In genomic region chr13:80436571-80437169, GRCh38 we compare ENCODE assay signal across 1 cellular context.
TF ChIP-seq lines count a peak whose summit lies in the region.

No MANE protein-coding gene starts in this region.

TF ChIP-seq in GM23338, 12 proteins besides CTCF, POLR2A, EP300 and RAD21 (continued from another document):
- TF ChIP-seq REST (IDR thresholded peaks at IDR 0.05; ENCODE audit: unreplicated experiment) (no peak), EZH2 (IDR thresholded peaks at IDR 0.05; ENCODE audit: low read depth, unreplicated experiment) (no peak), ZNF114 (CRISPR knock-in tag; IDR thresholded peaks at IDR 0.05) (no peak), ZNF331 (CRISPR knock-in tag; IDR thresholded peaks at IDR 0.05; ENCODE audit: low read depth) (no peak), STAT1 (IDR thresholded peaks at IDR 0.05; ENCODE audit: unreplicated experiment) (no peak), POLR2AphosphoS5 (IDR thresholded peaks at IDR 0.05; ENCODE audit: low read depth) (no peak), ETS1 (IDR thresholded peaks at IDR 0.05) (no peak), NANOG (IDR thresholded peaks at IDR 0.05; ENCODE audit: borderline replicate concordance) (no peak), CREB1 (CRISPR knock-in tag; IDR thresholded peaks at IDR 0.05; ENCODE audit: low read depth) (no peak)
